ENCODE assay signal across 8 cellular contexts in the genomic region with DNA sequence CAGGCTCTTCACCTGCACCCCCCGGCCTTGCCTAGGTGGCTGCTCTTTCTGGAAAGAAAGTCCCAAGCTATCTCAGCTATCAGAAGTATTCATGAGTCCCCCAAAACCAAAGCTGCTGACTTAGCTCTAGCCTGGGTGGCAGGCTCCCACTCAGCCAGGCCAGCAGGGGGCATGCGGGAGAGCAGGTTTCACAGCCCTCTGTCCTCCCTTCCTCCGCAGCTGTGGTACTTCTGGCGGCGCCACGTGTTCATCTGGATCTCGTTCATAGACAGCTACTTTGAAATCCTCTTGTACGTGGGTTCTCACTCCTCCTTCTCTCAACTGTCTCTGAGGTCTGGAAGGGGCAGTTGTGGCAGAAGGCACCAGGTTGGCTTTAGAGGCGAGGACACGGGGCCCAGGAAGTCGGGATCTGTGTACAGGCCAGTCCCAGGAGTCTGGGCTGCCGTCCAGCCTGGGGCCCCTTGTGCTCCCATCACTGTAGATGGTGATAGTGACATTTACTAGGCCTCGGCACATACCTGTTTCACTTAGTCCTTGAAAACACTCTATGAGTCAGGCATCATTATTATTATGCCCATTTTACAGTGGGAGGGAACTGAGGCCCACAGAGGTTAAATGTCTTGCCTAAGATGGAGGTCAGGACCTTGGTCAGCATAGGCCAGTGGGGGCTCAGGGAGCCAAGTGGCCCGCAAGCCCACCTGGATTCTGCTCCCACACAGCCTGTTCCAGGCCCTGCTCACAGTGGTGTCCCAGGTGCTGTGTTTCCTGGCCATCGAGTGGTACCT. TPM values are rescaled to one million over a fixed set of nuclear protein-coding genes. Genes with fewer than 3 reads are reported as not detected.
DNase-seq lines count a peak whose midpoint lies in the region; ATAC-seq and TF ChIP-seq lines count a peak whose summit lies in the region.

No MANE protein-coding gene starts in this region.

- no peak overlapping the region for H3K4me3 ChIP-seq in SJCRH30
- H3K4me3 ChIP-seq in cardiac fibroblast (replicated peaks in 1 of 2; ENCODE audit: low read depth in 2 of 2, low read length in 2 of 2), result no peak overlapping the region
- H3K4me3 ChIP-seq in mesenchymal stem cell (ENCODE audit: insufficient read depth in 1 of 2, low read depth in 1 of 2, low read length in 2 of 2), result no peak overlapping the region
- no peak overlapping the region for H3K4me3 ChIP-seq in upper lobe of left lung

- 77% methylated on average over 11 of the region's 15 CpGs for WGBS in mesenchymal stem cell
- 62 to 68% methylated on average over 9 to 15 of the region's 15 CpGs for WGBS in upper lobe of left lung, 2 donors

- no peak overlapping the region for H2BK120ac ChIP-seq in mesenchymal stem cell (ENCODE audit: low read depth, low read length)

- H4K91ac ChIP-seq in mesenchymal stem cell (ENCODE audit: low read length), result peak overlapping the region; percentile 19

- ATAC-seq in upper lobe of left lung (ENCODE audit: low FRiP score in 2 of 2), result peak; percentile 74 to 75
- ATAC-seq in GM21367 (IDR thresholded peaks at IDR 0.05; ENCODE audit: unreplicated experiment), result no peak

- H3K36me3 ChIP-seq in SJCRH30, result no peaks in the 10 kb centered on the region
- H3K36me3 ChIP-seq in mesenchymal stem cell (ENCODE audit: control insufficient read depth in 1 of 2, insufficient read depth in 2 of 2, low read depth in 1 of 2, low read length in 2 of 2), result peaks cover 3 to 80% of the 10 kb centered on the region in 2 experiments
- peaks cover 8 to 77% (median 55%) of the 10 kb centered on the region in 4 donors for H3K36me3 ChIP-seq in upper lobe of left lung

- peak overlapping the region in 1 of 2 experiments; percentile 44 for H3K14ac ChIP-seq in mesenchymal stem cell (ENCODE audit: low read length in 2 of 2)

- H3K4ac ChIP-seq in mesenchymal stem cell (ENCODE audit: low read depth in 1 of 2, low read length in 2 of 2), result peak overlapping the region in 1 of 2 experiments; percentile 32

- peak; percentile 7 for TF ChIP-seq POLR2A in GM19099 (IDR thresholded peaks at IDR 0.05; ENCODE audit: extremely low read depth, insufficient read length, low read depth)
- TF ChIP-seq POLR2A in upper lobe of left lung (IDR thresholded peaks at IDR 0.05), result no peak

- TF ChIP-seq EP300 in upper lobe of left lung (IDR thresholded peaks at IDR 0.05), result no peak

- H3K4me2 ChIP-seq in mesenchymal stem cell (ENCODE audit: low read length, poor library complexity, severe bottlenecking), result no peak overlapping the region

- H3K9me3 ChIP-seq in SJCRH30 (replicated peaks), result no peaks in the 10 kb centered on the region
- H3K9me3 ChIP-seq in mesenchymal stem cell (ENCODE audit: control insufficient read depth, low read length), result no peaks in the 10 kb centered on the region
- H3K9me3 ChIP-seq in upper lobe of left lung, result no peaks in the 10 kb centered on the region

- H2BK5ac ChIP-seq in mesenchymal stem cell (ENCODE audit: low read depth, low read length, poor library complexity, severe bottlenecking), result no peak overlapping the region

- H3K27ac ChIP-seq in SJCRH30 (no peak overlapping the region), mesenchymal stem cell (ENCODE audit: low read length, poor library complexity, severe bottlenecking) (no peak overlapping the region), upper lobe of left lung (peak overlapping the region in 1 of 4 donors; percentile 14)

- H3K4me1 ChIP-seq in SJCRH30 (peaks cover 23% of the 10 kb centered on the region), mesenchymal stem cell (ENCODE audit: control insufficient read depth, insufficient read depth, low read depth, low read length) (peaks cover 7% of the 10 kb centered on the region), upper lobe of left lung (peaks cover 0 to 3% (median 0%) of the 10 kb centered on the region in 4 donors)

- no peaks in the 10 kb centered on the region for H3K79me1 ChIP-seq in mesenchymal stem cell (replicated peaks; ENCODE audit: low read length, poor library complexity, severe bottlenecking)

- H2BK12ac ChIP-seq in mesenchymal stem cell (ENCODE audit: low read length in 2 of 2), result peak overlapping the region; percentile 25 to 62

- H4K8ac ChIP-seq in mesenchymal stem cell (ENCODE audit: low read length), result peak overlapping the region; percentile 75

- H3K9ac ChIP-seq in mesenchymal stem cell (ENCODE audit: low read length), result peak overlapping the region; percentile 19

- peak overlapping the region; percentile 18 for H2AFZ ChIP-seq in mesenchymal stem cell (ENCODE audit: low read depth, low read length)

- H3K18ac ChIP-seq in mesenchymal stem cell (ENCODE audit: low read depth in 1 of 2, low read length in 2 of 2), result no peak overlapping the region

- peak; percentile 85 for TF ChIP-seq CTCF in cardiac fibroblast (IDR thresholded peaks at IDR 0.05; ENCODE audit: low read depth, low read length)
- TF ChIP-seq CTCF in upper lobe of left lung (IDR thresholded peaks at IDR 0.05), result peak; percentile 39 to 76 (median 64)

- in situ Hi-C loops in ACHN (cut with HindIII; ENCODE audit: low pct_ligation_motif_present, low pct_unique_long_range_greater_than_20kb, low sequenced_read_pairs), result no loop called here

- H2BK15ac ChIP-seq in mesenchymal stem cell (ENCODE audit: low read depth, poor library complexity, severe bottlenecking), result no peak overlapping the region

- H3K23ac ChIP-seq in mesenchymal stem cell (ENCODE audit: low read length in 2 of 2), result peak overlapping the region in 1 of 2 experiments; percentile 76

- H2AK5ac ChIP-seq in mesenchymal stem cell (ENCODE audit: low read length, severe bottlenecking), result no peak overlapping the region

- peak; percentile 47 for DNase-seq in ACHN
- DNase-seq in SJCRH30, result peak; percentile 93 to 96
- peak; percentile 60 to 73 for DNase-seq in cardiac fibroblast (ENCODE audit: low read depth in 2 of 2)
- peak; percentile 59 for DNase-seq in mesenchymal stem cell
- peak in 1 of 2 donors; percentile 66 for DNase-seq in upper lobe of left lung
- no peak for DNase-seq in DMS114 treated with DMSO at 0.1 percent for 48 hours (lab: John Stamatoyannopoulos, UW; ENCODE audit: unreplicated experiment)

- no peaks in the 10 kb centered on the region for H3K27me3 ChIP-seq in SJCRH30
- H3K27me3 ChIP-seq in mesenchymal stem cell (ENCODE audit: control insufficient read depth in 1 of 2, insufficient read depth in 1 of 2, low read length in 2 of 2), result no peaks in the 10 kb centered on the region
- H3K27me3 ChIP-seq in upper lobe of left lung, result no peaks in the 10 kb centered on the region

RNA-seq across cellular contexts. Expression of a gene that starts 12.9 kb away (rescaled TPM):
- 0.42 and 0.63 TPM in 2 replicates for total RNA-seq in SJCRH30 (2014; rRNA removed; shearing (Covaris generic))
- polyA plus RNA-seq in mesenchymal stem cell (2013, experiment 1 of 2), result 116 TPM
- 113 TPM for polyA plus RNA-seq in mesenchymal stem cell (2013, experiment 2 of 2)
- total RNA-seq in upper lobe of left lung, result 100 to 1,000 TPM in 2 of 6 donors, 10 to 100 TPM in 4; 33.4 to 127 (median 48.6) TPM

RNA-seq across cellular contexts. Expression of a gene that starts 47.4 kb away (rescaled TPM):
- total RNA-seq in SJCRH30 (2014; rRNA removed; shearing (Covaris generic)), result 2,921 and 3,511 TPM in 2 replicates
- 2,793 TPM for polyA plus RNA-seq in mesenchymal stem cell (2013, experiment 1 of 2)
- 2,890 TPM for polyA plus RNA-seq in mesenchymal stem cell (2013, experiment 2 of 2)
- total RNA-seq in upper lobe of left lung, result 1,000 to 10,000 TPM in 3 of 6 donors, 100 to 1,000 TPM in 3; 281 to 1,666 (median 998) TPM

Comparison
In these comparisons a context has a peak if more than half of its experiments do, and no peak if none do; other contexts are left out.
1. RNA of a gene that starts 12.9 kb away (total RNA-seq): 33.4 to 127 TPM in upper lobe of left lung; 0.42 to 0.63 TPM in SJCRH30; every median in the first group is over 10 times any median in the second.